17 cellular contexts compared by ENCODE assay signal in the genomic region with DNA sequence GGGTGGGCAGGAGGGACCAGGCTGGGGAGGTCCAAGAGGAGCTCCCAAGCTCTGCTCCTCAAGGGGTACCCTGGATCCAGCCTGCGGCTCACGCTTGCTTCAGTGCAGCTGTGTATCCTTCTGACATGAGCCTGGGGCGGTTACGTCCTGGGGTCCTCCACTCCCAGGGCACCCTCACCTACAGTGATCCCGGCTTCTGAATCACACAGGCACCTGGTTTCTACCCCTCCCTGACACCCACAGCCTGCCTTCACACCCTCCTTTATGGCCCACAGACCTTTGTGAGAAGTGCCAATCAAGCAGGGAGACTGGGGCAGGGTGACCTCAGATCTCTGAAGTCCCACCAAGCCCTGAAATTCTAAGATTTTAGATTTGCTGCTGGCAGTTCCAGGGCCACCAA. TPM values are rescaled to one million over a fixed set of nuclear protein-coding genes. Genes with fewer than 3 reads are reported as not detected.
DNase-seq lines count a peak whose midpoint lies in the region; ATAC-seq and TF ChIP-seq lines count a peak whose summit lies in the region.
"Had no signal": no experiment of that assay in that cellular context is flagged by ENCODE, and none has a peak within 500 bp of the region (broad histone marks: within the 10 kb centered on the region; RNA-seq: fewer than 3 reads in every experiment).

No MANE protein-coding gene starts in this region.

- H3K27ac Mint-ChIP-seq in Caco-2 (ENCODE audit: unreplicated experiment) = peak overlapping the region; percentile 91
- H3K27ac Mint-ChIP-seq: activated naive CD8-positive, alpha-beta T cell treated with anti-CD3 and anti-CD28 coated beads, Interleukin-2, amount 10 ng/mL, durations not matched to agents 7 days and 5 days; stimulated activated naive CD8-positive, alpha-beta T cell treated with anti-CD3 and anti-CD28 coated beads, Interleukin-15, Interleukin-2, amounts not matched to agents 100 ng/mL and 50 ng/mL, for 24 hours had no signal

- CTCF ChIA-PET in Caco-2 (lab: Charles Lee) = interaction anchor here (1.1 to 4.9 kb wide), 3 partner anchors 10 to 23 kb away, joined by 3 to 29 read pairs (median 15); no protein-coding TSS in a partner anchor

- ATAC-seq in left colon (peak; percentile 25), psoas muscle (no peak), HG02938 (IDR thresholded peaks at IDR 0.05; ENCODE audit: unreplicated experiment) (no peak)
- ATAC-seq: left lobe of liver had no signal

- peaks cover 2% of the 10 kb centered on the region for H3K36me3 ChIP-seq in Caco-2 (ENCODE audit: control insufficient read depth, insufficient read depth, low read length)
- peaks cover 0 to 7% (median 0%) of the 10 kb centered on the region in 3 donors for H3K36me3 ChIP-seq in Peyer's patch
- peaks cover 0 to 25% of the 10 kb centered on the region in 2 donors for H3K36me3 ChIP-seq in psoas muscle (ENCODE audit: insufficient read depth in 1 of 2, low read depth in 1 of 2)
- peaks cover 11% of the 10 kb centered on the region for H3K36me3 ChIP-seq in H7 (replicated peaks; ENCODE audit: control insufficient read depth, insufficient read depth, low read length)

- TF ChIP-seq POLR2A in Peyer's patch (IDR thresholded peaks at IDR 0.05) = peak; percentile 24 to 83

- peak overlapping the region; percentile 96 for H3K4me3 Mint-ChIP-seq in Caco-2 (ENCODE audit: unreplicated experiment)

- H3K27me3 Mint-ChIP-seq in Caco-2 (ENCODE audit: insufficient read depth, unreplicated experiment) = no peaks in the 10 kb centered on the region

- no peak for DNase-seq in Caco-2
- peak in 2 of 3 donors; percentile 66 to 80 for DNase-seq in Peyer's patch
- peak; percentile 62 to 81 for DNase-seq in left colon
- DNase-seq in psoas muscle = peak in 1 of 2 donors; percentile 16
- DNase-seq in DMS79 (lab: John Stamatoyannopoulos, UW) = no peak
- no peak for DNase-seq in epidermal melanocyte (ENCODE audit: insufficient read length, low spot score)
- no peak for DNase-seq in H7
- DNase-seq: activated CD4-positive, alpha-beta T cell treated with anti-CD3 and anti-CD28 coated beads for 1 hour; activated naive CD8-positive, alpha-beta T cell treated with anti-CD3 and anti-CD28 coated beads, Interleukin-2, amount 10 ng/mL, durations not matched to agents 7 days and 5 days; activated T-cell treated with anti-CD3 and anti-CD28 coated beads, Interleukin-2, amount 50 U/mL, for 1 hour; hippocampal formation; NCI-H187 treated with DMSO at 0.1 percent for 48 hours; NCI-H748 treated with DMSO at 0.1 percent for 48 hours had no signal

- 88 to 98% (median 89%) methylated on average over 5 of the region's 5 CpGs for WGBS in psoas muscle, 3 donors

- TF ChIP-seq CTCF in Caco-2 (IDR thresholded peaks at IDR 0.05; ENCODE audit: insufficient read depth in 1 of 2, low read depth in 1 of 2, low read length in 1 of 2, severe bottlenecking in 1 of 2, unreplicated experiment in 1 of 2) (no peak), Peyer's patch (IDR thresholded peaks at IDR 0.05) (no peak), psoas muscle (IDR thresholded peaks at IDR 0.05) (no peak)

- no peaks in the 10 kb centered on the region for H3K9me3 ChIP-seq in Caco-2
- no peaks in the 10 kb centered on the region for H3K9me3 ChIP-seq in Peyer's patch
- no peaks in the 10 kb centered on the region for H3K9me3 ChIP-seq in psoas muscle
- H3K9me3 ChIP-seq: HAP-1 had no signal

- POLR2A ChIA-PET in Caco-2 (lab: Charles Lee) = interaction anchor here (1.1 kb wide), 1 partner anchor 11 kb away, joined by 10 read pairs; no protein-coding TSS in a partner anchor

- peaks cover 34% of the 10 kb centered on the region for H3K36me3 Mint-ChIP-seq in Caco-2 (ENCODE audit: insufficient read depth, unreplicated experiment)

- H3K4me3 ChIP-seq in Caco-2 (ENCODE audit: low read depth, low read length) (no peak overlapping the region), Peyer's patch (peak overlapping the region in 2 of 4 donors; percentile 69 to 98), psoas muscle (peak overlapping the region; percentile 92), H7 (ENCODE audit: insufficient read depth, low read depth, low read length) (no peak overlapping the region)

- peak overlapping the region in 3 of 4 donors; percentile 94 to 99 (median 95) for H3K27ac ChIP-seq in Peyer's patch
- H3K27ac ChIP-seq in psoas muscle = no peak overlapping the region

- H3K27me3 ChIP-seq in Caco-2 (replicated peaks; ENCODE audit: control insufficient read depth, insufficient read depth, low read length) (no peaks in the 10 kb centered on the region), Peyer's patch (no peaks in the 10 kb centered on the region), psoas muscle (ENCODE audit: insufficient read depth in 3 of 3, low read length in 2 of 3) (no peaks in the 10 kb centered on the region), H7 (ENCODE audit: control insufficient read depth, insufficient read depth, low read length) (no peaks in the 10 kb centered on the region)

- no peaks in the 10 kb centered on the region for H3K4me1 Mint-ChIP-seq in Caco-2 (ENCODE audit: low read depth, unreplicated experiment)

- H3K9me3 Mint-ChIP-seq in Caco-2 (ENCODE audit: unreplicated experiment) = no peaks in the 10 kb centered on the region
- H3K9me3 Mint-ChIP-seq: activated naive CD8-positive, alpha-beta T cell treated with anti-CD3 and anti-CD28 coated beads, Interleukin-2, amount 10 ng/mL, durations not matched to agents 7 days and 5 days; stimulated activated naive CD8-positive, alpha-beta T cell treated with anti-CD3 and anti-CD28 coated beads, Interleukin-15, Interleukin-2, amounts not matched to agents 100 ng/mL and 50 ng/mL, for 24 hours had no signal

- no TSS peak for BruUV-seq in Caco-2 (replicated peaks; lab: Mats Ljungman, UMichigan)

- H3K4me1 ChIP-seq in Caco-2 (peaks cover 11% of the 10 kb centered on the region; the same call in 1 of the 2 replicates), Peyer's patch (peaks cover 3 to 58% (median 12%) of the 10 kb centered on the region in 4 donors), psoas muscle (peaks cover 46% of the 10 kb centered on the region)

- intact Hi-C loops in Caco-2 (cut with micrococcal nuclease; ENCODE audit: unreplicated experiment) = no loop called here
- intact Hi-C loops in left colon (cut with DNase I, micrococcal nuclease) = no loop called here
- intact Hi-C loops in psoas muscle (cut with DNase I) = no loop called here

RNA-seq across cellular contexts. Expression of a gene that starts 1.5 kb away (rescaled TPM):
- total RNA-seq in Caco-2 (2022) = 81.8 and 83.7 TPM in 2 replicates
- total RNA-seq in Peyer's patch = 100 to 1,000 TPM; 128 to 498 (median 394) TPM
- 100 to 1,000 TPM; 221 to 250 TPM for total RNA-seq in left colon
- total RNA-seq in psoas muscle = 10 to 100 TPM; 31.5 to 58.0 (median 41.7) TPM
- polyA plus RNA-seq in psoas muscle = 10 to 100 TPM; 42.1 to 83.6 (median 67.2) TPM
- total RNA-seq in H7 (2014; rRNA removed; shearing (Covaris generic)) = 188 and 201 TPM in 2 replicates

RNA-seq across cellular contexts. Expression of a gene that starts 1.8 kb away (rescaled TPM):
- total RNA-seq in Caco-2 (2022) (37.0 and 44.9 TPM in 2 replicates), Peyer's patch (100 to 1,000 TPM in 3 of 4 donors, 10 to 100 TPM in 1; 93.3 to 485 (median 249) TPM), left colon (100 to 1,000 TPM; 507 to 576 TPM), psoas muscle (10 to 100 TPM; 18.4 to 46.9 (median 33.1) TPM)
- polyA plus RNA-seq in psoas muscle = 10 to 100 TPM; 18.6 to 35.6 (median 24.1) TPM
- total RNA-seq in H7 (2014; rRNA removed; shearing (Covaris generic)) = 39.9 and 45.7 TPM in 2 replicates

RNA-seq across cellular contexts. Expression of a gene that starts 30.5 kb away (rescaled TPM):
- total RNA-seq in Caco-2 (2022) (17.2 and 19.8 TPM in 2 replicates), Peyer's patch (10 to 100 TPM in 3 of 4 donors, 1 to 10 TPM in 1; 9.5 to 30.5 (median 13.5) TPM), left colon (10 to 100 TPM; 33.2 to 41.1 TPM), psoas muscle (1 to 10 TPM; 1.5 to 3.4 (median 2.4) TPM)
- 1 to 10 TPM; 1.5 to 1.8 (median 1.7) TPM for polyA plus RNA-seq in psoas muscle
- 29.5 and 31.1 TPM in 2 replicates for total RNA-seq in H7 (2014; rRNA removed; shearing (Covaris generic))

Comparison
In these comparisons a context has a peak if more than half of its experiments do, and no peak if none do; other contexts are left out.
1. DNase-seq: peak in Peyer's patch (2 of 3) and left colon (2 of 2); none in Caco-2 (0 of 2), DMS79 (single experiment), epidermal melanocyte (single experiment) and H7 (single experiment).